Comparison of ENCODE assay signal across 8 cellular contexts in genomic region chr1:246002725-246003441, GRCh38.
A peak's percentile ranks its signal among the peaks of the same experiment; 100 is the strongest.
DNase-seq lines count a peak whose midpoint lies in the region; ATAC-seq and TF ChIP-seq lines count a peak whose summit lies in the region.

No MANE protein-coding gene starts in this region.

- H3K4me3 ChIP-seq in WI38 (ENCODE audit: low read depth, low read length) (no peak overlapping the region), breast epithelium (no peak overlapping the region)

- no peak for TF ChIP-seq POLR2A in breast epithelium (IDR thresholded peaks at IDR 0.05)

- TF ChIP-seq CTCF in GM12873 (IDR thresholded peaks at IDR 0.05; ENCODE audit: insufficient read depth, low read depth, low read length, missing control alignments) (peak; percentile 90), WI38 (IDR thresholded peaks at IDR 0.05; ENCODE audit: low read depth, low read length) (peak; percentile 80), breast epithelium (IDR thresholded peaks at IDR 0.05) (peak; percentile 69 to 84 (median 81))

- DNase-seq in NCI-H2227 (lab: John Stamatoyannopoulos, UW; ENCODE audit: unreplicated experiment) (peak; percentile 81), breast epithelium (ENCODE audit: low spot score in 2 of 2) (peak; percentile 77 to 91), iris pigment epithelial cell (ENCODE audit: low read depth) (peak; percentile 88)
- DNase-seq in stimulated activated CD4-positive, alpha-beta T cell treated with anti-CD3 and anti-CD28 coated beads, Interleukin-15, amount 100 ng/mL, for 48 hours (ENCODE audit: low read depth in 2 of 2): peak; percentile 62 to 77

- no peaks in the 10 kb centered on the region for H3K36me3 ChIP-seq in breast epithelium

- H3K27ac ChIP-seq in breast epithelium: no peak overlapping the region

- intact Hi-C loops in breast epithelium (cut with DNase I; ENCODE audit: low total_unique reads): no loop called here

- H3K9me3 ChIP-seq in breast epithelium: no peaks in the 10 kb centered on the region

- no peaks in the 10 kb centered on the region for H3K27me3 ChIP-seq in breast epithelium

- ATAC-seq in HG03045 (IDR thresholded peaks at IDR 0.05; ENCODE audit: unreplicated experiment): peak; percentile 72
- no peak for ATAC-seq in HG03565 (IDR thresholded peaks at IDR 0.05; ENCODE audit: unreplicated experiment)

- no peaks in the 10 kb centered on the region for H3K4me1 ChIP-seq in breast epithelium
